Comparison of ENCODE assay signal across 21 cellular contexts in the genomic region with DNA sequence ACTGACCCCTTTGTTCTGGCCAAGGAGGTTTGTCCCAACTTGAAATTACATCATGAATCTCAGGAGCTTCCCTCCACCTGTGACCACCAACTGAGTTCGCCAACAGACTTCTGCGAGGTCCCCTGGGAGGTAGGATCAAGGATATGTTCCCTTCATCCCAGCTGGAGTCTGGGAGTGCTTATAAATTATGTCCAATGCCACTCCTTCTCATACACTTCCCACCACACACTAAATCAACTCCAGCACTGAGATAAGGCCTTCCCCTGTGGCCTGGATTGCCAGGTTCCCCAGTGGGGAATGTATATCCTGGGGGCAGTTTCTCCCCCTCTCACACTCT.
"Had no signal": no experiment of that assay in that cellular context is flagged by ENCODE, and none has a peak within 500 bp of the region (broad histone marks: within the 10 kb centered on the region; RNA-seq: fewer than 3 reads in every experiment).

No MANE protein-coding gene starts in this region.

- H3K9me3 ChIP-seq: gastrocnemius medialis, prostate gland, upper lobe of left lung had no signal

- H3K27me3 ChIP-seq: gastrocnemius medialis, heart left ventricle, upper lobe of left lung had no signal

- H3K4me3 Mint-ChIP-seq: activated naive CD8-positive, alpha-beta T cell treated with anti-CD3 and anti-CD28 coated beads, Interleukin-2, amount 10 ng/mL, durations not matched to agents 7 days and 5 days; endodermal cell; immature natural killer cell; natural killer cell treated with Interleukin-12 subunit alpha and Interleukin-12 subunit beta and Interleukin-15 and Interleukin-18, amount 100 ng/mL, for 72 hours had no signal

- H3K4me3 ChIP-seq: dorsolateral prefrontal cortex, gastrocnemius medialis, heart left ventricle, prostate gland, upper lobe of left lung had no signal

- H3K27ac ChIP-seq: dorsolateral prefrontal cortex, gastrocnemius medialis, heart left ventricle, prostate gland, upper lobe of left lung had no signal

- H3K4me1 Mint-ChIP-seq: activated naive CD8-positive, alpha-beta T cell treated with anti-CD3 and anti-CD28 coated beads, Interleukin-2, amount 10 ng/mL, durations not matched to agents 7 days and 5 days; immature natural killer cell had no signal

- H3K27me3 Mint-ChIP-seq: activated naive CD8-positive, alpha-beta T cell treated with anti-CD3 and anti-CD28 coated beads, Interleukin-2, amount 10 ng/mL, durations not matched to agents 7 days and 5 days; natural killer cell treated with Interleukin-12 subunit alpha and Interleukin-12 subunit beta and Interleukin-15 and Interleukin-18, amount 100 ng/mL, for 72 hours had no signal

- H3K27ac Mint-ChIP-seq: activated naive CD8-positive, alpha-beta T cell treated with anti-CD3 and anti-CD28 coated beads, Interleukin-2, amount 10 ng/mL, durations not matched to agents 7 days and 5 days; endodermal cell; immature natural killer cell; natural killer cell treated with Interleukin-12 subunit alpha and Interleukin-12 subunit beta and Interleukin-15 and Interleukin-18, amount 100 ng/mL, for 72 hours had no signal

- H3K4me1 ChIP-seq: gastrocnemius medialis, heart left ventricle, prostate gland, upper lobe of left lung had no signal

- ATAC-seq: activated CD4-positive, CD25-positive, alpha-beta regulatory T cell treated with anti-CD3 and anti-CD28 coated beads, Interleukin-2, amount 50 U/mL, for 24 hours; gastrocnemius medialis; natural killer cell treated with Interleukin-12 subunit alpha and Interleukin-12 subunit beta and Interleukin-15 and Interleukin-18, amount 100 ng/mL, for 72 hours; right cardiac atrium; stimulated activated naive CD8-positive, alpha-beta T cell treated with anti-CD3 and anti-CD28 coated beads, Interleukin-15, Interleukin-2, amounts not matched to agents 100 U/mL and 50 U/mL, for 24 hours had no signal

- DNase-seq: activated CD4-positive, alpha-beta T cell treated with anti-CD3 and anti-CD28 coated beads, Interleukin-2, amount 50 U/mL, for 4 hours; activated naive CD4-positive, alpha-beta T cell; activated naive CD8-positive, alpha-beta T cell treated with anti-CD3 and anti-CD28 coated beads, Interleukin-2, amount 10 ng/mL, durations not matched to agents 7 days and 5 days; activated T-cell treated with anti-CD3 and anti-CD28 coated beads for 4 hours; anterior cingulate cortex; dorsolateral prefrontal cortex; endodermal cell; erythroblast; gastrocnemius medialis; heart left ventricle; immature natural killer cell; mesendoderm; occipital lobe; small intestine; stimulated activated CD4-positive, alpha-beta T cell treated with anti-CD3 and anti-CD28 coated beads, Interleukin-4, amount 100 ng/mL, for 24 hours; stimulated activated naive CD8-positive, alpha-beta T cell treated with anti-CD3 and anti-CD28 coated beads, Interleukin-15, Interleukin-2, amounts not matched to agents 100 U/mL and 50 U/mL, for 24 hours; upper lobe of left lung had no signal

- H3K36me3 ChIP-seq: gastrocnemius medialis, heart left ventricle, prostate gland, upper lobe of left lung had no signal

- H3K36me3 Mint-ChIP-seq: activated naive CD8-positive, alpha-beta T cell treated with anti-CD3 and anti-CD28 coated beads, Interleukin-2, amount 10 ng/mL, durations not matched to agents 7 days and 5 days; immature natural killer cell had no signal
